ENCODE assay signal across 1 cellular context in the genomic region with DNA sequence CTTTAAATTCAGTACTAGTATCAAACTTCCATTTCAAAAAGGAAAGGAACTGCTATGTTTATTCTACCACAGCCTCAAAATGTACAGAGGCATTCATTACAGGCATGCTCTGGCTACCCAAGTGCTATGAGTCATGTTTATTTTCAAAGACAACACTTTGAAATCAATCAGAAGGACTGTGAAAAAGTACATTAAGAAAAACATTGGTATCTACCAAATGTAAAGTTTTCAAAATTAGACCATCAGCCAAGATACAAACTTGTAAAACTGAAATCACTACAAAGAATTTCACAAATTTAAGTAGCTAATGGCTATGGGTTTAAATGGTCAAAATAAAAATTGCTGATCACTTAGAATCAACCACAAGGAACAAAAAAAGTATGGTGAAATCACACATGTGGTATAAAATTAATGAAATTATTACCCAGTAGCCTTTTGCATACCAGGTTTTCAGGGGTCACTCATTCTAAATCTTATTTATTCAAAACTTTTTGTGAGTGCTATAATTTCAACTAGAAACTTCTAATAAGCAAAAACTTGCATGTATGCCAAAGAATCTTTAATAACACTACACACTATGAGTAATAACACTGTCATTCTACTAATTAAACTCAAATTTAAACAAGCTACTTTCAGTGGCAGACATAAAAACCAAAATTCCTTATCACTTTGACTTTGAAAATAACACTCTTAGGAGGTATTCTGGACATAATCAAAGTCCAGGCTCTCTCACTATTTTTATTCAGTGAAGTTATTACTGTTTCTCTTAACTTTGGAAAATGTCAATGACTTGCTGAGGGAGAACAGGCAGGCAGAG.
TF ChIP-seq lines count a peak whose summit lies in the region.

No MANE protein-coding gene starts in this region.

TF ChIP-seq in HEK293, 187 proteins besides CTCF, POLR2A, EP300 and RAD21 (continued from another document):
- TF ChIP-seq, protein P1, sequence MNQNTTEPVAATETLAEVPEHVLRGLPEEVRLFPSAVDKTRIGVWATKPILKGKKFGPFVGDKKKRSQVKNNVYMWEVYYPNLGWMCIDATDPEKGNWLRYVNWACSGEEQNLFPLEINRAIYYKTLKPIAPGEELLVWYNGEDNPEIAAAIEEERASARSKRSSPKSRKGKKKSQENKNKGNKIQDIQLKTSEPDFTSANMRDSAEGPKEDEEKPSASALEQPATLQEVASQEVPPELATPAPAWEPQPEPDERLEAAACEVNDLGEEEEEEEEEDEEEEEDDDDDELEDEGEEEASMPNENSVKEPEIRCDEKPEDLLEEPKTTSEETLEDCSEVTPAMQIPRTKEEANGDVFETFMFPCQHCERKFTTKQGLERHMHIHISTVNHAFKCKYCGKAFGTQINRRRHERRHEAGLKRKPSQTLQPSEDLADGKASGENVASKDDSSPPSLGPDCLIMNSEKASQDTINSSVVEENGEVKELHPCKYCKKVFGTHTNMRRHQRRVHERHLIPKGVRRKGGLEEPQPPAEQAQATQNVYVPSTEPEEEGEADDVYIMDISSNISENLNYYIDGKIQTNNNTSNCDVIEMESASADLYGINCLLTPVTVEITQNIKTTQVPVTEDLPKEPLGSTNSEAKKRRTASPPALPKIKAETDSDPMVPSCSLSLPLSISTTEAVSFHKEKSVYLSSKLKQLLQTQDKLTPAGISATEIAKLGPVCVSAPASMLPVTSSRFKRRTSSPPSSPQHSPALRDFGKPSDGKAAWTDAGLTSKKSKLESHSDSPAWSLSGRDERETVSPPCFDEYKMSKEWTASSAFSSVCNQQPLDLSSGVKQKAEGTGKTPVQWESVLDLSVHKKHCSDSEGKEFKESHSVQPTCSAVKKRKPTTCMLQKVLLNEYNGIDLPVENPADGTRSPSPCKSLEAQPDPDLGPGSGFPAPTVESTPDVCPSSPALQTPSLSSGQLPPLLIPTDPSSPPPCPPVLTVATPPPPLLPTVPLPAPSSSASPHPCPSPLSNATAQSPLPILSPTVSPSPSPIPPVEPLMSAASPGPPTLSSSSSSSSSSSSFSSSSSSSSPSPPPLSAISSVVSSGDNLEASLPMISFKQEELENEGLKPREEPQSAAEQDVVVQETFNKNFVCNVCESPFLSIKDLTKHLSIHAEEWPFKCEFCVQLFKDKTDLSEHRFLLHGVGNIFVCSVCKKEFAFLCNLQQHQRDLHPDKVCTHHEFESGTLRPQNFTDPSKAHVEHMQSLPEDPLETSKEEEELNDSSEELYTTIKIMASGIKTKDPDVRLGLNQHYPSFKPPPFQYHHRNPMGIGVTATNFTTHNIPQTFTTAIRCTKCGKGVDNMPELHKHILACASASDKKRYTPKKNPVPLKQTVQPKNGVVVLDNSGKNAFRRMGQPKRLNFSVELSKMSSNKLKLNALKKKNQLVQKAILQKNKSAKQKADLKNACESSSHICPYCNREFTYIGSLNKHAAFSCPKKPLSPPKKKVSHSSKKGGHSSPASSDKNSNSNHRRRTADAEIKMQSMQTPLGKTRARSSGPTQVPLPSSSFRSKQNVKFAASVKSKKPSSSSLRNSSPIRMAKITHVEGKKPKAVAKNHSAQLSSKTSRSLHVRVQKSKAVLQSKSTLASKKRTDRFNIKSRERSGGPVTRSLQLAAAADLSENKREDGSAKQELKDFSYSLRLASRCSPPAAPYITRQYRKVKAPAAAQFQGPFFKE (tag by site-specific recombination; IDR thresholded peaks at IDR 0.05; ENCODE audit: borderline replicate concordance) = no peak
- no peak for TF ChIP-seq ZNF776 (tag by site-specific recombination; IDR thresholded peaks at IDR 0.05; ENCODE audit: borderline replicate concordance)
- peak; percentile 83 for TF ChIP-seq ZNF366 (tag by site-specific recombination; conservative IDR thresholded peaks at IDR 0.05)
- TF ChIP-seq ZNF558 (tag by site-specific recombination; IDR thresholded peaks at IDR 0.05) = peak; percentile 54; the same call in 1 of the 2 replicates
- peak; percentile 88 for TF ChIP-seq SP7 (tag by site-specific recombination; IDR thresholded peaks at IDR 0.05)
- TF ChIP-seq OSR2 (tag by site-specific recombination; IDR thresholded peaks at IDR 0.05) = peak; percentile 79
- 0 out of 2 replicates have a peak, but pooled peaks have one; percentile 63 for TF ChIP-seq ZFP37 (tag by site-specific recombination; IDR thresholded peaks at IDR 0.05)
- TF ChIP-seq ZNF146 (tag by site-specific recombination; IDR thresholded peaks at IDR 0.05) = no peak
- TF ChIP-seq ZNF529 (tag by site-specific recombination; IDR thresholded peaks at IDR 0.05; ENCODE audit: insufficient replicate concordance) = no peak
- TF ChIP-seq ZNF664 (tag by site-specific recombination; IDR thresholded peaks at IDR 0.05) = peak; percentile 88
- TF ChIP-seq KLF8 (tag by site-specific recombination; IDR thresholded peaks at IDR 0.05) = 0 out of 2 replicates have a peak, but pooled peaks have one; percentile 9
- TF ChIP-seq, protein P2, sequence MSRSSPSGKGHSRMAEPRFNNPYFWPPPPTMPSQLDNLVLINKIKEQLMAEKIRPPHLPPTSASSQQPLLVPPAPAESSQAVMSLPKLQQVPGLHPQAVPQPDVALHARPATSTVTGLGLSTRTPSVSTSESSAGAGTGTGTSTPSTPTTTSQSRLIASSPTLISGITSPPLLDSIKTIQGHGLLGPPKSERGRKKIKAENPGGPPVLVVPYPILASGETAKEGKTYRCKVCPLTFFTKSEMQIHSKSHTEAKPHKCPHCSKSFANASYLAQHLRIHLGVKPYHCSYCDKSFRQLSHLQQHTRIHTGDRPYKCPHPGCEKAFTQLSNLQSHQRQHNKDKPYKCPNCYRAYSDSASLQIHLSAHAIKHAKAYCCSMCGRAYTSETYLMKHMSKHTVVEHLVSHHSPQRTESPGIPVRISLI (tag by site-specific recombination; IDR thresholded peaks at IDR 0.05) = peak; percentile 97
- no peak for TF ChIP-seq SP2 (tag by site-specific recombination; IDR thresholded peaks at IDR 0.05)
- TF ChIP-seq BCL11A (tag by site-specific recombination; IDR thresholded peaks at IDR 0.05; ENCODE audit: low read depth) = peak; percentile 49; the same call in 1 of the 2 replicates
- TF ChIP-seq ZNF501 (tag by site-specific recombination; IDR thresholded peaks at IDR 0.05) = peak; percentile 56; the same call in 1 of the 2 replicates
- no peak for TF ChIP-seq ZNF341 (tag by site-specific recombination; IDR thresholded peaks at IDR 0.05; ENCODE audit: low read depth)
- TF ChIP-seq HOXC10 (CRISPR knock-in tag; IDR thresholded peaks at IDR 0.05) = no peak
- TF ChIP-seq TSHZ1 (tag by site-specific recombination; IDR thresholded peaks at IDR 0.05; ENCODE audit: borderline replicate concordance) = peak; percentile 58; the same call in 1 of the 2 replicates
- no peak for TF ChIP-seq BCL6B (tag by site-specific recombination; IDR thresholded peaks at IDR 0.05)
- peak; percentile 57 for TF ChIP-seq GFI1B (tag by site-specific recombination; IDR thresholded peaks at IDR 0.05)
- TF ChIP-seq ZNF629 (tag by site-specific recombination; IDR thresholded peaks at IDR 0.05) = peak; percentile 60
- peak; percentile 38; the same call in 1 of the 2 replicates for TF ChIP-seq ZNF324 (tag by site-specific recombination; IDR thresholded peaks at IDR 0.05)
- TF ChIP-seq, protein P3, sequence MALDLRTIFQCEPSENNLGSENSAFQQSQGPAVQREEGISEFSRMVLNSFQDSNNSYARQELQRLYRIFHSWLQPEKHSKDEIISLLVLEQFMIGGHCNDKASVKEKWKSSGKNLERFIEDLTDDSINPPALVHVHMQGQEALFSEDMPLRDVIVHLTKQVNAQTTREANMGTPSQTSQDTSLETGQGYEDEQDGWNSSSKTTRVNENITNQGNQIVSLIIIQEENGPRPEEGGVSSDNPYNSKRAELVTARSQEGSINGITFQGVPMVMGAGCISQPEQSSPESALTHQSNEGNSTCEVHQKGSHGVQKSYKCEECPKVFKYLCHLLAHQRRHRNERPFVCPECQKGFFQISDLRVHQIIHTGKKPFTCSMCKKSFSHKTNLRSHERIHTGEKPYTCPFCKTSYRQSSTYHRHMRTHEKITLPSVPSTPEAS (tag by site-specific recombination; IDR thresholded peaks at IDR 0.05) = no peak
- TF ChIP-seq ZNF585B (tag by site-specific recombination; IDR thresholded peaks at IDR 0.05) = no peak
- TF ChIP-seq FEZF1 (tag by site-specific recombination; IDR thresholded peaks at IDR 0.05) = peak; percentile 97
- TF ChIP-seq ZSCAN30 (tag by site-specific recombination; IDR thresholded peaks at IDR 0.05) = peak; percentile 98; the same call in 1 of the 2 replicates
- TF ChIP-seq, protein P4, sequence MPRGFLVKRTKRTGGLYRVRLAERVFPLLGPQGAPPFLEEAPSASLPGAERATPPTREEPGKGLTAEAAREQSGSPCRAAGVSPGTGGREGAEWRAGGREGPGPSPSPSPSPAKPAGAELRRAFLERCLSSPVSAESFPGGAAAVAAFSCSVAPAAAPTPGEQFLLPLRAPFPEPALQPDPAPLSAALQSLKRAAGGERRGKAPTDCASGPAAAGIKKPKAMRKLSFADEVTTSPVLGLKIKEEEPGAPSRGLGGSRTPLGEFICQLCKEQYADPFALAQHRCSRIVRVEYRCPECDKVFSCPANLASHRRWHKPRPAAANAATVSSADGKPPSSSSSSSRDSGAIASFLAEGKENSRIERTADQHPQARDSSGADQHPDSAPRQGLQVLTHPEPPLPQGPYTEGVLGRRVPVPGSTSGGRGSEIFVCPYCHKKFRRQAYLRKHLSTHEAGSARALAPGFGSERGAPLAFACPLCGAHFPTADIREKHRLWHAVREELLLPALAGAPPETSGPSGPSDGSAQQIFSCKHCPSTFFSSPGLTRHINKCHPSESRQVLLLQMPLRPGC (tag by site-specific recombination; IDR thresholded peaks at IDR 0.05) = peak; percentile 54
- TF ChIP-seq ZBTB17 (tag by site-specific recombination; IDR thresholded peaks at IDR 0.05) = peak; percentile 69
- no peak for TF ChIP-seq ZBTB48 (tag by site-specific recombination; IDR thresholded peaks at IDR 0.05)
- no peak for TF ChIP-seq ZNF174 (tag by site-specific recombination; IDR thresholded peaks at IDR 0.05)
- TF ChIP-seq ZNF426 (tag by site-specific recombination; IDR thresholded peaks at IDR 0.05) = no peak
- TF ChIP-seq ZNF214 (tag by site-specific recombination; IDR thresholded peaks at IDR 0.05; ENCODE audit: borderline replicate concordance) = 0 out of 2 replicates have a peak, but pooled peaks have one; percentile 9
- peak; percentile 77 for TF ChIP-seq ZBTB44 (tag by site-specific recombination; IDR thresholded peaks at IDR 0.05)
- TF ChIP-seq ZNF302 (tag by site-specific recombination; IDR thresholded peaks at IDR 0.05; ENCODE audit: low read depth) = no peak
- TF ChIP-seq, protein P5, sequence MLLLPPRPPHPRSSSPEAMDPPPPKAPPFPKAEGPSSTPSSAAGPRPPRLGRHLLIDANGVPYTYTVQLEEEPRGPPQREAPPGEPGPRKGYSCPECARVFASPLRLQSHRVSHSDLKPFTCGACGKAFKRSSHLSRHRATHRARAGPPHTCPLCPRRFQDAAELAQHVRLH (tag by site-specific recombination; IDR thresholded peaks at IDR 0.05) = peak; percentile 54
- TF ChIP-seq, protein P6, sequence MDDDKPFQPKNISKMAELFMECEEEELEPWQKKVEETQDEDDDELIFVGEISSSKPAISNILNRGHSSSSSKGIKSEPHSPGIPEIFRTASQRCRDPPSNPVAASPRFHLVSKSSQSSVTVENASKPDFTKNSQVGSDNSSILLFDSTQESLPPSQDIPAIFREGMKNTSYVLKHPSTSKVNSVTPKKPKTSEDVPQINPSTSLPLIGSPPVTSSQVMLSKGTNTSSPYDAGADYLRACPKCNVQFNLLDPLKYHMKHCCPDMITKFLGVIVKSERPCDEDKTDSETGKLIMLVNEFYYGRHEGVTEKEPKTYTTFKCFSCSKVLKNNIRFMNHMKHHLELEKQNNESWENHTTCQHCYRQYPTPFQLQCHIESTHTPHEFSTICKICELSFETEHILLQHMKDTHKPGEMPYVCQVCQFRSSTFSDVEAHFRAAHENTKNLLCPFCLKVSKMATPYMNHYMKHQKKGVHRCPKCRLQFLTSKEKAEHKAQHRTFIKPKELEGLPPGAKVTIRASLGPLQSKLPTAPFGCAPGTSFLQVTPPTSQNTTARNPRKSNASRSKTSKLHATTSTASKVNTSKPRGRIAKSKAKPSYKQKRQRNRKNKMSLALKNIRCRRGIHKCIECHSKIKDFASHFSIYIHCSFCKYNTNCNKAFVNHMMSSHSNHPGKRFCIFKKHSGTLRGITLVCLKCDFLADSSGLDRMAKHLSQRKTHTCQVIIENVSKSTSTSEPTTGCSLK (tag by site-specific recombination; IDR thresholded peaks at IDR 0.05) = no peak
